Comparison of ENCODE assay signal across 8 cellular contexts in the genomic region with DNA sequence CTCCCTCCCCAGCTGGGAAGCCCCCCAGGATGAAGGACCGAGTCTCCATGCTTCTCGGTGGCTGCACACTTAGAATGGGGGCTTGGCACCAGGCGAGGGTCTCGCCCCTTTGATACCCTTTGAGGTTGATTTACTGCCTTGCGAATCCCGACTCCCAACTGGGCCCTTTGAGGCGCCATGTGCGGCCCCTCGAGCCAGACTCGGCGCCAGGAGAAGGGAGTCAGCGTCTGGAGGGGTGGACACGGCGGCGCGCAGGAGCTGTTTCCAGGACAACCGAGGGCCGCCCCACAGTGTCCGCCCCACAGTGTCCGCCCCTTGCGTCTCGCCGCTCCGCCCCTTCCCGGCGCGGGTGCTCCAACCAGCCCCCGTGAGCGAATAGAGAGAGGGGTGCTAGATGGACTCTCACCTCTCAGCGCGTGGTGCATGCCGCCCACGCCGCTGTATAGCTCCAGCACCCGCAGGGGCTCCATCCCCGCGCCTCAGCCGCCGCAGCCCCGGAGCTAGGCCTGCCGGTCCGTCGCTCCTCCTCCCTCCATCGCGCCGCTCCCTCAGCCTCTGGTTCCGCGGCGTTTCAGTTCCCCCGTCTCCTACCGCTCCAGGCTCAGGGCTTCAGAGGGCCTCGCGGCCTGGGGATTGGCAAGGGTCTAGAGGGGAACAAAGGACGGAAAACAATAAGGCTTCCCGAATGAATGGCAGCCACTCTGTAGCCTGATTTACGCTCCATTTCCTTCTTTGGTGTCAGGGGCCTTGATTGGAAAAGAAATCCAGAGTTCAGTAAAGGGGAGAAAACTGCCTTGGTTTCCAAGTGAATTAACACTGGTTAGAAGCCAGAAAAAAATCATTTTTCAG. TPM values are rescaled to one million over a fixed set of nuclear protein-coding genes. Genes with fewer than 3 reads are reported as not detected.
DNase-seq lines count a peak whose midpoint lies in the region; TF ChIP-seq lines count a peak whose summit lies in the region.

A gene with protein sequence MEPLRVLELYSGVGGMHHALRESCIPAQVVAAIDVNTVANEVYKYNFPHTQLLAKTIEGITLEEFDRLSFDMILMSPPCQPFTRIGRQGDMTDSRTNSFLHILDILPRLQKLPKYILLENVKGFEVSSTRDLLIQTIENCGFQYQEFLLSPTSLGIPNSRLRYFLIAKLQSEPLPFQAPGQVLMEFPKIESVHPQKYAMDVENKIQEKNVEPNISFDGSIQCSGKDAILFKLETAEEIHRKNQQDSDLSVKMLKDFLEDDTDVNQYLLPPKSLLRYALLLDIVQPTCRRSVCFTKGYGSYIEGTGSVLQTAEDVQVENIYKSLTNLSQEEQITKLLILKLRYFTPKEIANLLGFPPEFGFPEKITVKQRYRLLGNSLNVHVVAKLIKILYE (minus strand): TSS at position 508 of the 849 bp plus-strand sequence. CDS start 38 bp downstream, at position 470.

- H3K36me3 ChIP-seq in GM23248 (ENCODE audit: low read depth) (no peaks in the 10 kb centered on the region), SK-N-MC (ENCODE audit: insufficient read depth, low read length) (no peaks in the 10 kb centered on the region), osteoblast (ENCODE audit: insufficient read depth, low read length) (no peaks in the 10 kb centered on the region), testis (ENCODE audit: low read depth, missing control alignments) (no peaks in the 10 kb centered on the region)

- H3K36me3 Mint-ChIP-seq in activated naive CD8-positive, alpha-beta T cell: peaks cover 2% of the 10 kb centered on the region
- no peaks in the 10 kb centered on the region for H3K36me3 Mint-ChIP-seq in glutamatergic neuron (ENCODE audit: unreplicated experiment)

- H3K9me2 ChIP-seq in GM23248 (ENCODE audit: insufficient read depth): no peaks in the 10 kb centered on the region

- TF ChIP-seq CTCF in glutamatergic neuron (IDR thresholded peaks at IDR 0.05; ENCODE audit: partially characterized antibody, unreplicated experiment): no peak
- no peak for TF ChIP-seq CTCF in osteoblast (IDR thresholded peaks at IDR 0.05; ENCODE audit: extremely low read depth, low read depth, low read length)
- TF ChIP-seq CTCF in testis (IDR thresholded peaks at IDR 0.05): peak in 1 of 3 experiments; percentile 2

- H3K4me3 ChIP-seq in GM23248: peak within 1 kb of the TSS; percentile 84
- H3K4me3 ChIP-seq in SK-N-MC: peak within 1 kb of the TSS; percentile 91
- peak within 1 kb of the TSS; percentile 78 for H3K4me3 ChIP-seq in osteoblast (ENCODE audit: insufficient read depth, low read length)
- H3K4me3 ChIP-seq in testis: peak within 1 kb of the TSS; percentile 71 to 84

- H4K20me1 ChIP-seq in GM23248 (ENCODE audit: insufficient read depth) (no peaks in the 10 kb centered on the region), osteoblast (ENCODE audit: insufficient read depth, low read length) (no peaks in the 10 kb centered on the region)

- H3K27me3 ChIP-seq in GM23248 (replicated peaks; ENCODE audit: insufficient read depth) (no peaks in the 10 kb centered on the region), osteoblast (ENCODE audit: insufficient read depth, low read length) (no peaks in the 10 kb centered on the region), testis (no peaks in the 10 kb centered on the region)

- H3K79me2 ChIP-seq in GM23248 (ENCODE audit: insufficient read depth) (peaks cover 52% of the 10 kb centered on the region), osteoblast (ENCODE audit: insufficient read depth, low read length) (peaks cover 17% of the 10 kb centered on the region)

- H3K9me3 ChIP-seq in GM23248 (ENCODE audit: low read depth) (no peaks in the 10 kb centered on the region), SK-N-MC (ENCODE audit: low read depth, low read length) (no peaks in the 10 kb centered on the region), osteoblast (ENCODE audit: low read depth, low read length) (no peaks in the 10 kb centered on the region), testis (no peaks in the 10 kb centered on the region)

- H3K4me1 ChIP-seq in GM23248 (ENCODE audit: insufficient read depth) (peaks cover 44% of the 10 kb centered on the region), osteoblast (ENCODE audit: insufficient read depth, low read length) (peaks cover 28% of the 10 kb centered on the region), testis (peaks cover 21% of the 10 kb centered on the region)

- H3K9ac ChIP-seq in GM23248 (peak within 1 kb of the TSS; percentile 99), SK-N-MC (ENCODE audit: insufficient read length) (peak within 1 kb of the TSS; percentile 86)

- in situ Hi-C loops in G401 (cut with HindIII; ENCODE audit: low sequenced_read_pairs) (no loop called here), GM23248 (cut with MboI) (no loop called here)

- DNase-seq in G401 (ENCODE audit: low spot score) (peak; percentile 90), GM23248 (peak; percentile 98), Kasumi-1 (lab: John Stamatoyannopoulos, UW) (peak; percentile 87 to 88), SK-N-MC (ENCODE audit: low read depth, low spot score) (no peak), glutamatergic neuron (peak; percentile 84), osteoblast (ENCODE audit: insufficient read length, low spot score, missing footprints) (peak; percentile 80), testis (peak; percentile 91)

- H3F3A ChIP-seq in GM23248 (ENCODE audit: insufficient read depth): peaks cover 44% of the 10 kb centered on the region

- peak within 1 kb of the TSS; percentile 84 for H2AFZ ChIP-seq in GM23248
- peak within 1 kb of the TSS; percentile 91 for H2AFZ ChIP-seq in osteoblast (ENCODE audit: low read length)

- peak within 1 kb of the TSS; percentile 98 for H3K27ac Mint-ChIP-seq in activated naive CD8-positive, alpha-beta T cell
- peak within 1 kb of the TSS; percentile 95 for H3K27ac Mint-ChIP-seq in glutamatergic neuron (ENCODE audit: unreplicated experiment)

- no peaks in the 10 kb centered on the region for H3K9me3 Mint-ChIP-seq in activated naive CD8-positive, alpha-beta T cell (ENCODE audit: low read depth)
- peaks cover 5% of the 10 kb centered on the region for H3K9me3 Mint-ChIP-seq in glutamatergic neuron (ENCODE audit: unreplicated experiment)

- 2 to 3% methylated on average over 47 to 54 of the region's 56 CpGs for WGBS in GM23248 (ENCODE audit: low coverage in 1 of 2, low lambda C conversion rate in 2 of 2, missing lambda C conversion rate in 2 of 2), 2 experiments
- 1 to 4% methylated on average over 17 to 56 of the region's 56 CpGs for WGBS in testis, 2 donors

- H3K4me3 Mint-ChIP-seq in activated naive CD8-positive, alpha-beta T cell: peak within 1 kb of the TSS; percentile 93
- peak within 1 kb of the TSS; percentile 94 for H3K4me3 Mint-ChIP-seq in glutamatergic neuron (ENCODE audit: unreplicated experiment)

- H3K27ac ChIP-seq in GM23248 (peak within 1 kb of the TSS; percentile 100), SK-N-MC (peak within 1 kb of the TSS; percentile 90), osteoblast (ENCODE audit: low read depth, low read length) (peak within 1 kb of the TSS; percentile 98), testis (peak within 1 kb of the TSS; percentile 95 to 96)

- peak within 1 kb of the TSS; percentile 99 for H3K4me2 ChIP-seq in GM23248 (ENCODE audit: unreplicated experiment)
- peak within 1 kb of the TSS; percentile 97 for H3K4me2 ChIP-seq in osteoblast (ENCODE audit: insufficient read depth, low read length)

- H3K4me1 Mint-ChIP-seq in activated naive CD8-positive, alpha-beta T cell (ENCODE audit: low read depth): peaks cover 47% of the 10 kb centered on the region
- H3K4me1 Mint-ChIP-seq in glutamatergic neuron (ENCODE audit: low read depth, unreplicated experiment): peaks cover 8% of the 10 kb centered on the region

- no peaks in the 10 kb centered on the region for H3K27me3 Mint-ChIP-seq in activated naive CD8-positive, alpha-beta T cell
- peaks cover 5% of the 10 kb centered on the region for H3K27me3 Mint-ChIP-seq in glutamatergic neuron (ENCODE audit: unreplicated experiment)

- no peak for TF ChIP-seq POLR2A in testis (IDR thresholded peaks at IDR 0.05)

- intact Hi-C loops in testis (cut with DNase I; ENCODE audit: low total_unique reads): no loop called here

RNA-seq across cellular contexts. Expression of the gene that starts here (rescaled TPM):
- total RNA-seq in G401 (2014; rRNA removed; shearing (Covaris generic)): 3.2 and 6.8 TPM in 2 replicates
- total RNA-seq in GM23248 (2014; rRNA removed; shearing (Covaris generic)): 4.4 and 13.0 TPM in 2 replicates
- polyA plus RNA-seq in GM23248 (2016; fragmentation: Nextera tagmentation; extraction: Ambion mirVana) (4.3 and 7.2 TPM in 2 replicates), testis (ENCODE audit: insufficient read depth, low read depth, low replicate concordance) (6.9 TPM)
- total RNA-seq in glutamatergic neuron (ENCODE audit: unreplicated experiment) (8.9 TPM), osteoblast (7.1 and 7.6 TPM in 2 replicates), testis (10 to 100 TPM in 1 of 2 donors, 1 to 10 TPM in 1; 9.7 to 12.1 TPM)
